In the genomic region with DNA sequence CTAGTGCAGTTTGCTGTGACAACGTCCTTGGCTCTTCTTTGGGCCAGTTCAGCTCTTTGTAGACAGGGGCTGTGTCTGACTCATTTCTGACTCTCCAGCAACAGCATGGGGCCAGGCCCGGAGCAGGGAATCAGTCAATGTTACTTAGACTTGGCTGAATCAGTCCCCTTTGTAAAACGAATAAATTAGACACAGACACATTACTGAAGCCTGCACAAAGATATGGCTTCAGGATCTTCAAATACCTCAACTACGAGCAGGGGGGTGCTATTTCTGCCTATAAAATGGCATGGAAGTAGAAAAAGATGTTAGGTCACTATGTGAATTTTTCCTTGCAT, we compare ENCODE assay signal across 13 cellular contexts.
DNase-seq lines count a peak whose midpoint lies in the region; ATAC-seq and TF ChIP-seq lines count a peak whose summit lies in the region.
"Had no signal": no experiment of that assay in that cellular context is flagged by ENCODE, and none has a peak within 500 bp of the region (broad histone marks: within the 10 kb centered on the region; RNA-seq: fewer than 3 reads in every experiment).

No MANE protein-coding gene starts in this region.

- H3K4me3 ChIP-seq in MG63, result no peak overlapping the region
- H3K4me3 ChIP-seq in neural progenitor cell, result no peak overlapping the region
- no peak overlapping the region for H3K4me3 ChIP-seq in trophoblast cell (ENCODE audit: low read depth, low read length)
- no peak overlapping the region for H3K4me3 ChIP-seq in effector memory CD4-positive, alpha-beta T cell (ENCODE audit: insufficient read depth, low read depth, low read length, poor library complexity, severe bottlenecking)
- H3K4me3 ChIP-seq: lung, uterus had no signal

- H3K4me1 ChIP-seq in neural progenitor cell (peaks cover 21% of the 10 kb centered on the region), trophoblast cell (ENCODE audit: control insufficient read depth in 1 of 2, insufficient read depth in 2 of 2, low read length in 2 of 2) (peaks cover 9 to 11% of the 10 kb centered on the region in 2 experiments)
- H3K4me1 ChIP-seq in effector memory CD4-positive, alpha-beta T cell (ENCODE audit: control insufficient read depth, insufficient read depth, low read length, poor library complexity, severe bottlenecking), result no peaks in the 10 kb centered on the region
- H3K4me1 ChIP-seq: uterus had no signal

- H3K14ac ChIP-seq in trophoblast cell (ENCODE audit: low read length), result no peak overlapping the region

- no peak overlapping the region for H2BK5ac ChIP-seq in trophoblast cell (ENCODE audit: low read depth, low read length, poor library complexity)

- H3K27me3 ChIP-seq in MG63 (no peaks in the 10 kb centered on the region), neural progenitor cell (no peaks in the 10 kb centered on the region), trophoblast cell (ENCODE audit: insufficient read depth, low read length) (no peaks in the 10 kb centered on the region)
- no peaks in the 10 kb centered on the region for H3K27me3 ChIP-seq in effector memory CD4-positive, alpha-beta T cell (replicated peaks; ENCODE audit: control insufficient read depth, insufficient read depth, low read length, poor library complexity, severe bottlenecking)
- H3K27me3 ChIP-seq: uterus had no signal

- H2AFZ ChIP-seq in neural progenitor cell (replicated peaks) (no peak overlapping the region), trophoblast cell (ENCODE audit: insufficient read depth, low read length, poor library complexity) (no peak overlapping the region)

- no peak overlapping the region for H3K18ac ChIP-seq in trophoblast cell (ENCODE audit: low read length)

- H3K4me2 ChIP-seq in neural progenitor cell, result no peak overlapping the region
- no peak overlapping the region for H3K4me2 ChIP-seq in trophoblast cell (ENCODE audit: low read length)

- no peak overlapping the region for H2BK120ac ChIP-seq in trophoblast cell (ENCODE audit: insufficient read depth, low read length, poor library complexity)

- H3K79me1 ChIP-seq in trophoblast cell (ENCODE audit: low read length), result no peaks in the 10 kb centered on the region

- no CpG with 5 or more reads among the region's 4 CpGs for WGBS in trophoblast cell (ENCODE audit: extremely low coverage, insufficient coverage, insufficient read length)

- peak overlapping the region; percentile 7 for H3K4me3 Mint-ChIP-seq in neural progenitor cell
- H3K4me3 Mint-ChIP-seq: IgD-negative memory B cell had no signal

- peaks cover 74% of the 10 kb centered on the region for H3K4me1 Mint-ChIP-seq in neural progenitor cell

- no peak overlapping the region for H3K23ac ChIP-seq in trophoblast cell (ENCODE audit: low read length)

- ATAC-seq in HG03196 (IDR thresholded peaks at IDR 0.05; ENCODE audit: unreplicated experiment), result no peak

- no peak overlapping the region for H2AK5ac ChIP-seq in trophoblast cell (ENCODE audit: low read length)

- TF ChIP-seq CTCF in neural progenitor cell (IDR thresholded peaks at IDR 0.05), result no peak

- H3K9ac ChIP-seq in neural progenitor cell, result no peak overlapping the region
- no peak overlapping the region for H3K9ac ChIP-seq in trophoblast cell (ENCODE audit: low read length)

- H3K36me3 ChIP-seq in MG63 (no peaks in the 10 kb centered on the region), neural progenitor cell (no peaks in the 10 kb centered on the region), trophoblast cell (ENCODE audit: control insufficient read depth in 1 of 2, insufficient read depth in 2 of 2, low read length in 2 of 2) (no peaks in the 10 kb centered on the region)
- no peaks in the 10 kb centered on the region for H3K36me3 ChIP-seq in effector memory CD4-positive, alpha-beta T cell (ENCODE audit: control insufficient read depth, insufficient read depth, low read length)
- H3K36me3 ChIP-seq: uterus had no signal

- no peaks in the 10 kb centered on the region for H3K36me3 Mint-ChIP-seq in neural progenitor cell

- no peaks in the 10 kb centered on the region for H3F3A ChIP-seq in neural progenitor cell (ENCODE audit: low read depth)

- no peak overlapping the region for H4K91ac ChIP-seq in trophoblast cell (ENCODE audit: low read depth, low read length)

- no peaks in the 10 kb centered on the region for H4K20me1 ChIP-seq in neural progenitor cell (ENCODE audit: low read depth)

- H3K4ac ChIP-seq in trophoblast cell (ENCODE audit: low read depth, low read length), result no peak overlapping the region

- H3K27ac ChIP-seq in neural progenitor cell (no peak overlapping the region), trophoblast cell (ENCODE audit: low read depth, low read length) (no peak overlapping the region)
- H3K27ac ChIP-seq in effector memory CD4-positive, alpha-beta T cell (ENCODE audit: insufficient read depth, low read length, poor library complexity, severe bottlenecking), result no peak overlapping the region
- H3K27ac ChIP-seq: uterus had no signal

- no peak overlapping the region for H2BK12ac ChIP-seq in trophoblast cell (ENCODE audit: low read length)

- H3K9me3 ChIP-seq in MG63 (no peaks in the 10 kb centered on the region), neural progenitor cell (ENCODE audit: low read depth) (no peaks in the 10 kb centered on the region), trophoblast cell (ENCODE audit: insufficient read depth, low read depth, low read length) (no peaks in the 10 kb centered on the region)
- no peaks in the 10 kb centered on the region for H3K9me3 ChIP-seq in effector memory CD4-positive, alpha-beta T cell (ENCODE audit: control insufficient read depth, low read length)
- H3K9me3 ChIP-seq: uterus had no signal

- H4K12ac ChIP-seq in trophoblast cell (ENCODE audit: low read depth, low read length), result no peak overlapping the region

- no peaks in the 10 kb centered on the region for H3K9me3 Mint-ChIP-seq in neural progenitor cell
- H3K9me3 Mint-ChIP-seq: IgD-negative memory B cell had no signal

- DNase-seq in Daoy (ENCODE audit: low read depth) (peak; percentile 93), MG63 (peak; percentile 92), dermis blood vessel endothelial cell (peak; percentile 31), neural progenitor cell (ENCODE audit: low spot score) (no peak), trophoblast cell (no peak), inferior parietal cortex (ENCODE audit: extremely low spot score) (no peak)
- no peak for DNase-seq in effector memory CD4-positive, alpha-beta T cell
- DNase-seq: DMS 273 treated with DMSO at 0.1 percent for 48 hours, NCI-H187 treated with DMSO at 0.1 percent for 48 hours, uterus had no signal

- H3K79me2 ChIP-seq in neural progenitor cell (ENCODE audit: low read depth) (no peaks in the 10 kb centered on the region), trophoblast cell (ENCODE audit: control insufficient read depth, insufficient read depth, low read length, poor library complexity) (no peaks in the 10 kb centered on the region)

- peak overlapping the region; percentile 88 for H3K27ac Mint-ChIP-seq in neural progenitor cell

- no peak overlapping the region for H4K8ac ChIP-seq in trophoblast cell (ENCODE audit: low read depth, low read length)

- peaks cover 25% of the 10 kb centered on the region for H3K27me3 Mint-ChIP-seq in neural progenitor cell (ENCODE audit: insufficient read depth, low read depth)

Comparison
In these comparisons a context has a peak if more than half of its experiments do, and no peak if none do; other contexts are left out.
1. DNase-seq: peak in Daoy (single experiment), MG63 (single experiment) and dermis blood vessel endothelial cell (single experiment); none in neural progenitor cell (single experiment), trophoblast cell (0 of 2), effector memory CD4-positive, alpha-beta T cell (0 of 3) and inferior parietal cortex (single experiment).